In genomic region chr20:35601990-35602389, GRCh38 we compare ENCODE assay signal across 9 cellular contexts. TPM values are rescaled to one million over a fixed set of nuclear protein-coding genes. Genes with fewer than 3 reads are reported as not detected.
A peak's percentile ranks its signal among the peaks of the same experiment; 100 is the strongest.
DNase-seq lines count a peak whose midpoint lies in the region; ATAC-seq and TF ChIP-seq lines count a peak whose summit lies in the region.
"Had no signal": no experiment of that assay in that cellular context is flagged by ENCODE, and none has a peak within 500 bp of the region (broad histone marks: within the 10 kb centered on the region; RNA-seq: fewer than 3 reads in every experiment).

No MANE protein-coding gene starts in this region.

- peak overlapping the region in 2 of 5 donors; percentile 48 to 64 for H3K9ac ChIP-seq in subcutaneous abdominal adipose tissue (ENCODE audit: low read length in 5 of 5)

- TF ChIP-seq CTCF in breast epithelium (IDR thresholded peaks at IDR 0.05) (no peak), left lung (IDR thresholded peaks at IDR 0.05) (no peak)

- in situ Hi-C loops in KBM-7 (cut with MboI; ENCODE audit: low pct_unique_long_range_greater_than_20kb, low sequenced_read_pairs), result no loop called here

- H3K27ac Mint-ChIP-seq in activated CD4-positive, alpha-beta T cell treated with anti-CD3 and anti-CD28 coated beads, Interleukin-2, amount 10 ng/mL, durations not matched to agents 24 days and 14 days, result no peak overlapping the region

- H3K4me1 Mint-ChIP-seq in activated CD4-positive, alpha-beta T cell treated with anti-CD3 and anti-CD28 coated beads, Interleukin-2, amount 10 ng/mL, durations not matched to agents 24 days and 14 days, result peaks cover 11% of the 10 kb centered on the region

- H3K9me3 ChIP-seq in breast epithelium, result no peaks in the 10 kb centered on the region
- no peaks in the 10 kb centered on the region for H3K9me3 ChIP-seq in left lung
- H3K9me3 ChIP-seq in subcutaneous abdominal adipose tissue (ENCODE audit: control insufficient read depth in 5 of 5, low read length in 5 of 5), result no peaks in the 10 kb centered on the region

- no peak for TF ChIP-seq POLR2A in breast epithelium (IDR thresholded peaks at IDR 0.05)

- H3K4me1 ChIP-seq in breast epithelium (no peaks in the 10 kb centered on the region), left lung (peaks cover 10 to 20% of the 10 kb centered on the region in 2 donors), subcutaneous abdominal adipose tissue (ENCODE audit: control insufficient read depth in 5 of 5, insufficient read depth in 5 of 5, low read length in 5 of 5) (peaks cover 0 to 18% (median 18%) of the 10 kb centered on the region in 5 donors)

- H3K27me3 ChIP-seq in breast epithelium (no peaks in the 10 kb centered on the region), left lung (peaks cover 10 to 33% of the 10 kb centered on the region in 2 donors), subcutaneous abdominal adipose tissue (ENCODE audit: control insufficient read depth in 5 of 5, insufficient read depth in 4 of 5, low read length in 5 of 5) (peaks cover 3 to 31% (median 14%) of the 10 kb centered on the region in 5 donors)

- DNase-seq in activated CD4-positive, alpha-beta T cell treated with anti-CD3 and anti-CD28 coated beads, Interleukin-2, amount 10 ng/mL, durations not matched to agents 24 days and 14 days, result no peak
- DNase-seq in activated CD4-positive, alpha-beta T cell treated with anti-CD3 and anti-CD28 coated beads, Interleukin-2, amount 50 U/mL, for 1 hour, result no peak
- DNase-seq in breast epithelium (ENCODE audit: low spot score in 2 of 2) (no peak), left lung (no peak), epidermal melanocyte (ENCODE audit: insufficient read length, low spot score) (no peak), mucosa of gallbladder (ENCODE audit: low spot score) (no peak), KBM-7 (no peak)

- no peak for ATAC-seq in left lung

- H3K4me3 Mint-ChIP-seq in activated CD4-positive, alpha-beta T cell treated with anti-CD3 and anti-CD28 coated beads, Interleukin-2, amount 10 ng/mL, durations not matched to agents 24 days and 14 days, result peak overlapping the region; percentile 81

- H3K36me3 Mint-ChIP-seq in activated CD4-positive, alpha-beta T cell treated with anti-CD3 and anti-CD28 coated beads, Interleukin-2, amount 10 ng/mL, durations not matched to agents 24 days and 14 days (ENCODE audit: low read depth), result peaks cover 2% of the 10 kb centered on the region

- H3K27me3 Mint-ChIP-seq in activated CD4-positive, alpha-beta T cell treated with anti-CD3 and anti-CD28 coated beads, Interleukin-2, amount 10 ng/mL, durations not matched to agents 24 days and 14 days, result peaks cover 58% of the 10 kb centered on the region

- H3K9me3 Mint-ChIP-seq in activated CD4-positive, alpha-beta T cell treated with anti-CD3 and anti-CD28 coated beads, Interleukin-2, amount 10 ng/mL, durations not matched to agents 24 days and 14 days, result no peaks in the 10 kb centered on the region
- H3K9me3 Mint-ChIP-seq: activated T-helper 1 cell treated with anti-CD3 and anti-CD28 coated beads, Interleukin-12 subunit alpha, Interleukin-12 subunit beta, Interleukin-2, Interleukin-4 antibody, amounts not matched to agents 30 ng/mL and 10 ng/mL and 1 ng/mL, durations not matched to agents 14 hours and 24 hours and 36 hours had no signal

- intact Hi-C loops in activated CD4-positive, alpha-beta T cell treated with anti-CD3 and anti-CD28 coated beads, Interleukin-2, amount 10 ng/mL, durations not matched to agents 24 days and 14 days (cut with micrococcal nuclease), result loop anchor here (1.0 to 10.0 kb wide), 6 partner anchors 17 to 283 kb away; partner anchors contain the start of genes CPNE1, ERGIC3, NFS1 and RBM12
- intact Hi-C loops in breast epithelium (cut with DNase I; ENCODE audit: low total_unique reads), result no loop called here
- intact Hi-C loops in left lung (cut with DNase I), result no loop called here

- H3K36me3 ChIP-seq in breast epithelium (no peaks in the 10 kb centered on the region), left lung (no peaks in the 10 kb centered on the region), subcutaneous abdominal adipose tissue (ENCODE audit: control insufficient read depth in 5 of 5, insufficient read depth in 5 of 5, low read length in 5 of 5) (no peaks in the 10 kb centered on the region)

- H3K27ac ChIP-seq in breast epithelium (peak overlapping the region in 1 of 2 donors; percentile 5), left lung (no peak overlapping the region), subcutaneous abdominal adipose tissue (ENCODE audit: low read depth, low read length) (no peak overlapping the region)

- H3K4me3 ChIP-seq in breast epithelium (peak overlapping the region; percentile 43 to 77 (median 53)), left lung (peak overlapping the region; percentile 13 to 37), subcutaneous abdominal adipose tissue (ENCODE audit: low read depth in 1 of 5, low read length in 5 of 5) (peak overlapping the region in 4 of 5 donors; percentile 58 to 67 (median 62))

RNA-seq across cellular contexts. Expression of gene SPAG4, which starts 13.6 kb away (rescaled TPM):
- total RNA-seq in activated CD4-positive, alpha-beta T cell treated with anti-CD3 and anti-CD28 coated beads, Interleukin-2, amount 10 ng/mL, durations not matched to agents 24 days and 14 days, result 3.5 and 5.2 TPM in 2 replicates
- total RNA-seq in breast epithelium, result 1 to 10 TPM; 3.4 to 9.2 (median 3.4) TPM
- total RNA-seq in left lung, result 1 to 10 TPM; 3.1 to 3.5 TPM
- total RNA-seq in mucosa of gallbladder, result 7.2 TPM
